In the genomic region with DNA sequence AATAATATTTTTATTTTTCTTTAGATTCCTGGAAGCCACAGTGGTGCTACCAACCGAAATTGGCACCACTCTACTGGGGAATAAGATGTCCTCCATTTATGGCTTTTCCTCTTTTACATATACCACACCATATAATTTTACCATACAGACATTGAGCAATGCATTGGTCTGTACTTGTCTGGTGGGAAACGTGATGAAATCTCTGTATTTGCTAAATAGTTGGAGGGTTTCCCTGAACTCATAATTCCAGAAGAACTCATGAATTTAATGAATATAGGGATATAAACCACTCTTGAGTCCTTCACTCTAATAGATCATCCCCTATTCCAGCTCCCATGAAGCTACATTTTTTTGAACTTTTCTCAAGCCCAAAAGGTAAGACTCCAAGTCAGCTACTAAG, we compare ENCODE assay signal across 30 cellular contexts. TPM values are rescaled to one million over a fixed set of nuclear protein-coding genes. Genes with fewer than 3 reads are reported as not detected.
"Had no signal": no experiment of that assay in that cellular context is flagged by ENCODE, and none has a peak within 500 bp of the region (broad histone marks: within the 10 kb centered on the region; RNA-seq: fewer than 3 reads in every experiment).

No MANE protein-coding gene starts in this region.

- DNase-seq: activated CD4-positive, alpha-beta T cell treated with anti-CD3 and anti-CD28 coated beads for 1 hour; activated CD4-positive, alpha-beta T cell treated with anti-CD3 and anti-CD28 coated beads, Interleukin-2, amount 50 U/mL, for 1 hour; activated CD8-positive, alpha-beta T cell treated with anti-CD3 and anti-CD28 coated beads, Interleukin-2, amount 10 ng/mL, durations not matched to agents 7 days and 5 days; activated gamma-delta T cell; activated naive CD4-positive, alpha-beta T cell treated with anti-CD3 and anti-CD28 coated beads, Interleukin-2, amount 50 U/mL, for 16 hours; activated naive CD8-positive, alpha-beta T cell treated with anti-CD3 and anti-CD28 coated beads, Interleukin-2, amount 50 U/mL, for 24 hours; aorta; effector memory CD4-positive, alpha-beta T cell; glutamatergic neuron; immature natural killer cell; left ventricle myocardium superior; mucosa of descending colon; nephron progenitor cell; pancreas; psoas muscle; stimulated activated CD4-positive, alpha-beta T cell treated with anti-CD3 and anti-CD28 coated beads, Interleukin-12 subunit alpha, Interleukin-12 subunit beta, amount 100 ng/mL, for 4 hours; stimulated activated naive CD8-positive, alpha-beta T cell treated with anti-CD3 and anti-CD28 coated beads, Interleukin-15, amount 100 ng/mL, for 72 hours; T-cell; tibial artery had no signal

- H3K4me3 ChIP-seq: esophagus muscularis mucosa, hepatocyte, mucosa of descending colon, pancreas, psoas muscle, right atrium auricular region, tibial artery had no signal

- FAIRE-seq: colon, endothelial cell of umbilical vein, frontal cortex, pancreas had no signal

- H3K9me3 ChIP-seq: esophagus muscularis mucosa, mucosa of descending colon, pancreas, psoas muscle, tibial artery had no signal

- H3K4me1 ChIP-seq: esophagus muscularis mucosa, pancreas, psoas muscle, right atrium auricular region, tibial artery had no signal

- H3K27me3 ChIP-seq: esophagus muscularis mucosa, hepatocyte, pancreas, right atrium auricular region, tibial artery had no signal

- H3K36me3 ChIP-seq: esophagus muscularis mucosa, pancreas, right atrium auricular region, tibial artery had no signal

- H2AFZ ChIP-seq: hepatocyte had no signal

- H3K27ac ChIP-seq: esophagus muscularis mucosa, hepatocyte, pancreas, psoas muscle, right atrium auricular region, tibial artery had no signal

- H3K79me2 ChIP-seq: hepatocyte had no signal

- H3K4me2 ChIP-seq: hepatocyte had no signal

- ATAC-seq: activated CD8-positive, alpha-beta T cell treated with anti-CD3 and anti-CD28 coated beads, Interleukin-2, amount 10 ng/mL, durations not matched to agents 7 days and 5 days; activated naive CD8-positive, alpha-beta T cell treated with anti-CD3 and anti-CD28 coated beads, Interleukin-2, amount 50 U/mL, for 24 hours; left ventricle myocardium superior; mucosa of descending colon; pancreas; psoas muscle; stimulated activated effector memory CD8-positive, alpha-beta T cell treated with anti-CD3 and anti-CD28 coated beads, Interleukin-12 subunit alpha, Interleukin-12 subunit beta, amount 100 ng/mL, for 72 hours; stimulated activated naive CD8-positive, alpha-beta T cell treated with anti-CD3 and anti-CD28 coated beads, Interleukin-15, amount 100 ng/mL, for 72 hours; T-cell had no signal

RNA-seq across cellular contexts. Expression of a gene that starts 28.0 kb away (rescaled TPM):
- total RNA-seq: activated CD8-positive, alpha-beta T cell treated with anti-CD3 and anti-CD28 coated beads, Interleukin-2, amount 10 ng/mL, durations not matched to agents 7 days and 5 days; activated T-helper 1 cell treated with anti-CD3 and anti-CD28 coated beads, Interleukin-12 subunit alpha, Interleukin-12 subunit beta, Interleukin-2, Interleukin-4 antibody, amounts not matched to agents 30 ng/mL and 10 ng/mL and 1 ng/mL, durations not matched to agents 14 hours and 24 hours and 36 hours; aorta; dermis microvascular lymphatic vessel endothelial cell; endothelial cell of umbilical vein; esophagus muscularis mucosa; frontal cortex; left ventricle myocardium superior; mucosa of descending colon; psoas muscle; right atrium auricular region; skeletal muscle tissue; T-cell; urinary bladder had no signal
- polyA plus RNA-seq: endothelial cell of umbilical vein, hepatocyte, immature natural killer cell, pancreas, psoas muscle had no signal
